In the genomic region with DNA sequence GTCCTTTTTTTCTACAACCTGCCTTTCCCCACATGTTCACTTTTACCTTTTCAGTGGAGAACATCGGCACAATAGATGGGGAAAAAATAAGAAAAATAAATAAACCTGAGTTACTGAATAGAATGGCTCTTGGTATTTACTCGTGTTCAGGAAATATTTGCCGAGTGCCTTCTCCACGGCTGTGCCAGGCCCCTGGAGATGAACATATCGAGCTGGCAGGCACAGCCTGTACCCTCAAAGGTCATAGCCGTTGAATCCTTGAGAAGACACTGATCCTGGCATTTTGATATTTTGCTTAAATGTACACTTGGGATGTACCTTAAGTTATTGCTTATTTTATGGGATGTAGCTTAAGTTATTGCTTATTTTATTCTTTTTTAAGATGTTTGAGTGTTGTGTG, we compare ENCODE assay signal across 35 cellular contexts.
"Had no signal": no experiment of that assay in that cellular context is flagged by ENCODE, and none has a peak within 500 bp of the region (broad histone marks: within the 10 kb centered on the region; RNA-seq: fewer than 3 reads in every experiment).

No MANE protein-coding gene starts in this region.

- H3K9me3 ChIP-seq: adrenal gland, body of pancreas, right lobe of liver, stomach, thyroid gland, upper lobe of right lung had no signal

- ATAC-seq: body of pancreas; esophagus mucosa; left colon; naive thymus-derived CD4-positive, alpha-beta T cell; right lobe of liver; upper lobe of right lung had no signal

- H3K9ac ChIP-seq: neural progenitor cell had no signal

- H3K27ac ChIP-seq: adrenal gland, body of pancreas, cardiac muscle cell, neural progenitor cell, right lobe of liver, skin epidermis, stomach, thyroid gland, upper lobe of right lung, WERI-Rb-1 had no signal

- DNase-seq: activated CD4-positive, alpha-beta T cell treated with anti-CD3 and anti-CD28 coated beads for 48 hours; activated CD4-positive, alpha-beta T cell treated with anti-CD3 and anti-CD28 coated beads, Interleukin-2, amount 50 U/mL, for 48 hours; activated CD8-positive, alpha-beta memory T cell treated with anti-CD3 and anti-CD28 coated beads for 24 hours; activated effector memory CD4-positive, alpha-beta T cell treated with anti-CD3 and anti-CD28 coated beads, Interleukin-2, amount 50 U/mL, for 16 hours; activated naive CD4-positive, alpha-beta T cell treated with anti-CD3 and anti-CD28 coated beads for 36 hours; activated naive CD8-positive, alpha-beta T cell treated with anti-CD3 and anti-CD28 coated beads for 36 hours; adrenal gland; aorta; body of pancreas; endodermal cell; foreskin fibroblast; head of caudate nucleus; hippocampal formation; kidney; left colon; mammary epithelial cell; midbrain; naive thymus-derived CD4-positive, alpha-beta T cell; occipital lobe; posterior cingulate gyrus; right lobe of liver; stimulated activated CD4-positive, alpha-beta T cell treated with anti-CD3 and anti-CD28 coated beads, Interleukin-12 subunit alpha, Interleukin-12 subunit beta, amount 100 ng/mL, for 4 hours; stimulated activated CD4-positive, alpha-beta T cell treated with anti-CD3 and anti-CD28 coated beads, Interleukin-4, amount 100 ng/mL, for 1 hour; stomach; T-helper 9 cell; thyroid gland; upper lobe of right lung; WERI-Rb-1 had no signal

- H3K27me3 ChIP-seq: adrenal gland, body of pancreas, cardiac muscle cell, neural progenitor cell, right lobe of liver, stomach, thyroid gland, upper lobe of right lung had no signal

- H3K36me3 Mint-ChIP-seq: activated naive CD8-positive, alpha-beta T cell treated with anti-CD3 and anti-CD28 coated beads for 36 hours; immature natural killer cell; neural progenitor cell had no signal

- H3K27ac Mint-ChIP-seq: activated naive CD4-positive, alpha-beta T cell treated with anti-CD3 and anti-CD28 coated beads for 36 hours; activated naive CD8-positive, alpha-beta T cell treated with anti-CD3 and anti-CD28 coated beads for 36 hours; dendritic cell treated with granulocyte-macrophage colony-stimulating factor and Interleukin-4, amounts not matched to agents 40 ng/mL and 50 ng/mL, for 4 days; immature natural killer cell had no signal

- H3K9me3 Mint-ChIP-seq: activated naive CD4-positive, alpha-beta T cell treated with anti-CD3 and anti-CD28 coated beads for 36 hours; activated naive CD8-positive, alpha-beta T cell treated with anti-CD3 and anti-CD28 coated beads for 36 hours; dendritic cell treated with granulocyte-macrophage colony-stimulating factor and Interleukin-4, amounts not matched to agents 40 ng/mL and 50 ng/mL, for 4 days; endodermal cell; immature natural killer cell; neural progenitor cell; T-helper 1 cell treated with Interleukin-12 subunit alpha and Interleukin-12 subunit beta and Interleukin-4 antibody, amounts not matched to agents 30 μg/mL and 1 μg/mL, for 36 hours had no signal

- H3K4me3 ChIP-seq: adrenal gland, body of pancreas, cardiac muscle cell, neural progenitor cell, right lobe of liver, skin epidermis, stomach, thyroid gland, upper lobe of right lung had no signal

- H3K4me3 Mint-ChIP-seq: activated naive CD4-positive, alpha-beta T cell treated with anti-CD3 and anti-CD28 coated beads for 36 hours; activated naive CD8-positive, alpha-beta T cell treated with anti-CD3 and anti-CD28 coated beads for 36 hours; dendritic cell treated with granulocyte-macrophage colony-stimulating factor and Interleukin-4, amounts not matched to agents 40 ng/mL and 50 ng/mL, for 4 days; naive thymus-derived CD4-positive, alpha-beta T cell; neural progenitor cell; T-helper 1 cell treated with Interleukin-12 subunit alpha and Interleukin-12 subunit beta and Interleukin-4 antibody, amounts not matched to agents 30 μg/mL and 1 μg/mL, for 36 hours had no signal

- H3K27me3 Mint-ChIP-seq: activated naive CD8-positive, alpha-beta T cell treated with anti-CD3 and anti-CD28 coated beads for 36 hours; dendritic cell treated with granulocyte-macrophage colony-stimulating factor and Interleukin-4, amounts not matched to agents 40 ng/mL and 50 ng/mL, for 4 days; naive thymus-derived CD4-positive, alpha-beta T cell had no signal

- H3K4me2 ChIP-seq: neural progenitor cell had no signal

- H3K36me3 ChIP-seq: adrenal gland, cardiac muscle cell, neural progenitor cell, right lobe of liver, stomach, thyroid gland, upper lobe of right lung, WERI-Rb-1 had no signal

- H3K4me1 ChIP-seq: adrenal gland, body of pancreas, right lobe of liver, thyroid gland, upper lobe of right lung had no signal
